ENCODE assay signal across 18 cellular contexts in the genomic region with DNA sequence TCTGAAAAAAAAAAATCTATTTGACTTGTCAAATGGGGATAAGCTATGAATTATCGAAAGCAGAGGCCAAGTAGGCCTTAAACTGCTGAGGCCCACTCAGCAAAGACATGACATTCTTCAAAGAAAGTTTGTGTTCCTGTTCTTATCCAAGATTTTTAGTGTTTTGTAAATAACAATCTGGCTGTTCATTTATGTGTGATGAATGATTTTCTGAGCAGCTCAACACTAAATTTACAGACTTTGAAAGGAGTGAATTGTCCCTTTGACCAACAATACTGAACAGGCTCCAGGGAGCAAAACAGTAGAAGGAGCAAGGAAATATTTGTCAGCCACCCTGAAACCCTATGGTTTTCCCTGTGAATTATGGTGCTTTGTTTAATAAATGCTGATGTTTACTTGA.
DNase-seq lines count a peak whose midpoint lies in the region; ATAC-seq, FAIRE-seq and TF ChIP-seq lines count a peak whose summit lies in the region.
"Had no signal": no experiment of that assay in that cellular context is flagged by ENCODE, and none has a peak within 500 bp of the region (broad histone marks: within the 10 kb centered on the region; RNA-seq: fewer than 3 reads in every experiment).

No MANE protein-coding gene starts in this region.

- DNase-seq in GM23248 (no peak), left kidney (ENCODE audit: low read depth, low spot score) (peak; percentile 14), cerebellar nuclear complex (lab: John Stamatoyannopoulos, UW) (no peak), upper lobe of right lung (no peak), NCI-H1105 (lab: John Stamatoyannopoulos, UW) (no peak)
- DNase-seq: AML-193; Caco-2; CD4-positive, alpha-beta T cell had no signal

- no peak overlapping the region for H3K4me2 ChIP-seq in GM23248 (ENCODE audit: unreplicated experiment)
- H3K4me2 ChIP-seq: A549 had no signal

- 28 to 50% methylated on average over 1 of the region's 1 CpG for WGBS in GM23248 (ENCODE audit: low coverage in 1 of 2, low lambda C conversion rate in 2 of 2, missing lambda C conversion rate in 2 of 2), 2 experiments
- WGBS in gastroesophageal sphincter (ENCODE audit: low coverage in 1 of 2), 2 donors: 38 to 63% methylated on average over 1 of the region's 1 CpG

- peak; percentile 96 for FAIRE-seq in endometrium (lab: Jason Lieb, UNC)
- FAIRE-seq: A549, G401.6, GM12892, GM18507 had no signal

- H3K9me2 ChIP-seq in GM23248 (ENCODE audit: insufficient read depth): no peaks in the 10 kb centered on the region

- ATAC-seq in gastroesophageal sphincter: no peak
- ATAC-seq in upper lobe of right lung: no peak
- ATAC-seq: A549 had no signal

- H3K27ac ChIP-seq in GM23248 (no peak overlapping the region), gastroesophageal sphincter (no peak overlapping the region), upper lobe of right lung (no peak overlapping the region)
- H3K27ac ChIP-seq: 22Rv1, A549, C4-2B had no signal

- H3K9ac ChIP-seq in GM23248: no peak overlapping the region

- no peak for TF ChIP-seq EP300 in gastroesophageal sphincter (IDR thresholded peaks at IDR 0.05)

- H3F3A ChIP-seq in GM23248 (ENCODE audit: insufficient read depth): peaks cover 16% of the 10 kb centered on the region; the same call in 1 of the 2 replicates

- H2AFZ ChIP-seq in GM23248 (peak overlapping the region; percentile 55), neuron (ENCODE audit: low read depth, low read length) (peak overlapping the region; percentile 60)

- H3K36me3 ChIP-seq in GM23248 (ENCODE audit: low read depth) (no peaks in the 10 kb centered on the region), neuron (ENCODE audit: insufficient read depth, low read length) (no peaks in the 10 kb centered on the region), gastroesophageal sphincter (no peaks in the 10 kb centered on the region), upper lobe of right lung (no peaks in the 10 kb centered on the region)
- H3K36me3 ChIP-seq: HAP-1 had no signal

- in situ Hi-C loops in GM23248 (cut with MboI): no loop called here

- TF ChIP-seq CTCF in gastroesophageal sphincter (IDR thresholded peaks at IDR 0.05) (no peak), upper lobe of right lung (IDR thresholded peaks at IDR 0.05) (no peak)

- H3K4me3 ChIP-seq in GM23248: no peak overlapping the region
- no peak overlapping the region for H3K4me3 ChIP-seq in neuron (ENCODE audit: low read length)
- H3K4me3 ChIP-seq in gastroesophageal sphincter: no peak overlapping the region
- H3K4me3 ChIP-seq in upper lobe of right lung: no peak overlapping the region
- H3K4me3 ChIP-seq: A549, HAP-1 had no signal

- no peak for TF ChIP-seq POLR2A in gastroesophageal sphincter (IDR thresholded peaks at IDR 0.05)

- H3K79me2 ChIP-seq in GM23248 (ENCODE audit: insufficient read depth): no peaks in the 10 kb centered on the region

- no peaks in the 10 kb centered on the region for H4K20me1 ChIP-seq in GM23248 (ENCODE audit: insufficient read depth)

- H3K9me3 ChIP-seq in GM23248 (ENCODE audit: low read depth) (no peaks in the 10 kb centered on the region), neuron (ENCODE audit: low read length) (no peaks in the 10 kb centered on the region), gastroesophageal sphincter (peaks cover 0 to under 1% (median 0%) of the 10 kb centered on the region in 3 donors), upper lobe of right lung (no peaks in the 10 kb centered on the region)
- H3K9me3 ChIP-seq: A549, Caco-2, HAP-1 had no signal

- intact Hi-C loops in upper lobe of right lung (cut with DNase I): no loop called here

- no peaks in the 10 kb centered on the region for H3K27me3 ChIP-seq in GM23248 (replicated peaks; ENCODE audit: insufficient read depth)
- no peaks in the 10 kb centered on the region for H3K27me3 ChIP-seq in neuron (ENCODE audit: insufficient read depth, low read length)
- no peaks in the 10 kb centered on the region for H3K27me3 ChIP-seq in gastroesophageal sphincter
- H3K27me3 ChIP-seq in upper lobe of right lung: no peaks in the 10 kb centered on the region

- H3K4me1 ChIP-seq in GM23248 (ENCODE audit: insufficient read depth) (peaks cover 18% of the 10 kb centered on the region), neuron (ENCODE audit: insufficient read depth, low read length) (no peaks in the 10 kb centered on the region), gastroesophageal sphincter (no peaks in the 10 kb centered on the region), upper lobe of right lung (no peaks in the 10 kb centered on the region)
- H3K4me1 ChIP-seq: A549, Caco-2, HAP-1 had no signal
